17 cellular contexts compared by ENCODE assay signal in genomic region chr17:77155125-77155524, GRCh38. TPM values are rescaled to one million over a fixed set of nuclear protein-coding genes. Genes with fewer than 3 reads are reported as not detected.
DNase-seq lines count a peak whose midpoint lies in the region; ATAC-seq and TF ChIP-seq lines count a peak whose summit lies in the region.
"Had no signal": no experiment of that assay in that cellular context is flagged by ENCODE, and none has a peak within 500 bp of the region (broad histone marks: within the 10 kb centered on the region; RNA-seq: fewer than 3 reads in every experiment).

No MANE protein-coding gene starts in this region.

- H3K27ac ChIP-seq in OCI-LY7 (ENCODE audit: low read depth, low read length, poor library complexity, severe bottlenecking) = peak overlapping the region; percentile 17
- peak overlapping the region; percentile 99 for H3K27ac ChIP-seq in psoas muscle
- H3K27ac ChIP-seq: esophagus squamous epithelium had no signal

- H3K4me2 ChIP-seq in OCI-LY7 (ENCODE audit: low read length) = peak overlapping the region; percentile 65

- no peaks in the 10 kb centered on the region for H3K27me3 ChIP-seq in psoas muscle (ENCODE audit: insufficient read depth in 3 of 3, low read length in 2 of 3)
- H3K27me3 ChIP-seq: esophagus squamous epithelium had no signal

- H3K4me1 ChIP-seq in OCI-LY7 (ENCODE audit: insufficient read depth, low read length, poor library complexity, severe bottlenecking) (peaks cover 78% of the 10 kb centered on the region), psoas muscle (peaks cover 90% of the 10 kb centered on the region)

- no TSS peak for BruUV-seq in OCI-LY7 (replicated peaks; lab: Mats Ljungman, UMichigan)

- H3K4me3 ChIP-seq in OCI-LY7 (ENCODE audit: low read depth, low read length, poor library complexity, severe bottlenecking) (peak overlapping the region; percentile 17), psoas muscle (no peak overlapping the region)
- H3K4me3 ChIP-seq: esophagus squamous epithelium had no signal

- DNase-seq in activated T-cell treated with anti-CD3 and anti-CD28 coated beads, Interleukin-2, amount 50 U/mL, for 24 hours = no peak
- no peak for DNase-seq in activated T-cell treated with anti-CD3 and anti-CD28 coated beads, Interleukin-2, amount 50 U/mL, for 1 hour
- DNase-seq in OCI-LY7 (ENCODE audit: low spot score) (no peak), endothelial cell (ENCODE audit: low spot score) (no peak), psoas muscle (no peak)
- DNase-seq in activated CD8-positive, alpha-beta memory T cell treated with anti-CD3 and anti-CD28 coated beads for 24 hours = no peak
- DNase-seq: ACHN; activated naive CD8-positive, alpha-beta T cell treated with anti-CD3 and anti-CD28 coated beads, Interleukin-2, amount 10 ng/mL, durations not matched to agents 7 days and 5 days; DND-41; esophagus squamous epithelium; NCI-H1694 treated with DMSO at 0.1 percent for 48 hours; nucleus accumbens; Right ventricle myocardium superior; T-helper 1 cell had no signal

- H3K36me3 Mint-ChIP-seq in activated T-cell treated with anti-CD3 and anti-CD28 coated beads, Interleukin-2, amount 50 U/mL, for 24 hours (ENCODE audit: low read depth) = peaks cover 38% of the 10 kb centered on the region
- peaks cover 54% of the 10 kb centered on the region for H3K36me3 Mint-ChIP-seq in endothelial cell (ENCODE audit: low read depth, unreplicated experiment)

- H3K27me3 Mint-ChIP-seq in activated T-cell treated with anti-CD3 and anti-CD28 coated beads, Interleukin-2, amount 50 U/mL, for 24 hours = no peaks in the 10 kb centered on the region
- peaks cover 2% of the 10 kb centered on the region for H3K27me3 Mint-ChIP-seq in endothelial cell (ENCODE audit: unreplicated experiment)
- H3K27me3 Mint-ChIP-seq: activated naive CD8-positive, alpha-beta T cell treated with anti-CD3 and anti-CD28 coated beads, Interleukin-2, amount 10 ng/mL, durations not matched to agents 7 days and 5 days had no signal

- POLR2A ChIA-PET in OCI-LY7 (lab: Charles Lee) = interaction anchor here (0.5 to 1.0 kb wide), 5 partner anchors 13 to 488 kb away, joined by 3 to 4 read pairs (median 3); no protein-coding TSS in a partner anchor

- peaks cover 58% of the 10 kb centered on the region for H3K4me1 Mint-ChIP-seq in activated T-cell treated with anti-CD3 and anti-CD28 coated beads, Interleukin-2, amount 50 U/mL, for 24 hours (ENCODE audit: low read depth)
- H3K4me1 Mint-ChIP-seq in endothelial cell (ENCODE audit: unreplicated experiment) = peaks cover 57% of the 10 kb centered on the region

- WGBS in psoas muscle, 3 donors = 13 to 29% (median 19%) methylated on average over 3 of the region's 3 CpGs

- no peak overlapping the region for H3K4me3 Mint-ChIP-seq in activated T-cell treated with anti-CD3 and anti-CD28 coated beads, Interleukin-2, amount 50 U/mL, for 24 hours
- H3K4me3 Mint-ChIP-seq in endothelial cell (ENCODE audit: unreplicated experiment) = peak overlapping the region; percentile 33
- H3K4me3 Mint-ChIP-seq: activated naive CD8-positive, alpha-beta T cell treated with anti-CD3 and anti-CD28 coated beads, Interleukin-2, amount 10 ng/mL, durations not matched to agents 7 days and 5 days had no signal

- TF ChIP-seq CTCF in OCI-LY7 (conservative IDR thresholded peaks at IDR 0.05; ENCODE audit: low read length) (no peak), endothelial cell (IDR thresholded peaks at IDR 0.05; ENCODE audit: unreplicated experiment) (no peak), psoas muscle (IDR thresholded peaks at IDR 0.05) (no peak)

- no peaks in the 10 kb centered on the region for H3K9me2 ChIP-seq in OCI-LY7 (ENCODE audit: insufficient read depth, low read length)

- ATAC-seq in psoas muscle (no peak), GM18511 (IDR thresholded peaks at IDR 0.05; ENCODE audit: unreplicated experiment) (no peak), HG03097 (IDR thresholded peaks at IDR 0.05; ENCODE audit: low FRiP score, unreplicated experiment) (no peak)
- ATAC-seq: sciatic nerve had no signal

- peak overlapping the region; percentile 70 for H3K27ac Mint-ChIP-seq in activated T-cell treated with anti-CD3 and anti-CD28 coated beads, Interleukin-2, amount 50 U/mL, for 24 hours
- peak overlapping the region; percentile 52 for H3K27ac Mint-ChIP-seq in endothelial cell (ENCODE audit: unreplicated experiment)
- H3K27ac Mint-ChIP-seq: activated naive CD8-positive, alpha-beta T cell treated with anti-CD3 and anti-CD28 coated beads, Interleukin-2, amount 10 ng/mL, durations not matched to agents 7 days and 5 days had no signal

- CTCF ChIA-PET in OCI-LY7 (lab: Charles Lee; ENCODE audit: unreplicated experiment) = no interaction called here

- H3K9me3 ChIP-seq in OCI-LY7 (ENCODE audit: low read length) (0 out of 2 replicates have a peak, but pooled peaks cover 5% of the 10 kb centered on the region), psoas muscle (no peaks in the 10 kb centered on the region)
- H3K9me3 ChIP-seq: esophagus squamous epithelium had no signal

- H3K36me3 ChIP-seq in OCI-LY7 (ENCODE audit: insufficient read depth, low read length) (peaks cover 95% of the 10 kb centered on the region), psoas muscle (ENCODE audit: insufficient read depth in 1 of 2, low read depth in 1 of 2) (peaks cover 0 to 4% of the 10 kb centered on the region in 2 donors)

- H3K79me2 ChIP-seq in OCI-LY7 (ENCODE audit: insufficient read depth, low read depth, low read length) = peaks cover 100% of the 10 kb centered on the region

- intact Hi-C loops in OCI-LY7 (cut with micrococcal nuclease; ENCODE audit: unreplicated experiment) (no loop called here), psoas muscle (cut with DNase I) (no loop called here)

- H3K9me3 Mint-ChIP-seq in activated T-cell treated with anti-CD3 and anti-CD28 coated beads, Interleukin-2, amount 50 U/mL, for 24 hours = no peaks in the 10 kb centered on the region
- H3K9me3 Mint-ChIP-seq in endothelial cell (ENCODE audit: unreplicated experiment) = no peaks in the 10 kb centered on the region
- H3K9me3 Mint-ChIP-seq: activated naive CD8-positive, alpha-beta T cell treated with anti-CD3 and anti-CD28 coated beads, Interleukin-2, amount 10 ng/mL, durations not matched to agents 7 days and 5 days had no signal

- no peak overlapping the region for H2AFZ ChIP-seq in OCI-LY7 (ENCODE audit: low read length)

- peaks cover 43% of the 10 kb centered on the region for H4K20me1 ChIP-seq in OCI-LY7 (ENCODE audit: insufficient read depth, low read length)

RNA-seq across cellular contexts. Expression of gene SEC14L1, which starts 14.4 kb away (rescaled TPM):
- total RNA-seq in OCI-LY7 (2014; rRNA removed; shearing (Covaris generic)) = 123 and 137 TPM in 2 replicates
- total RNA-seq in OCI-LY7 (2022) (227 and 321 TPM in 2 replicates), endothelial cell (ENCODE audit: unreplicated experiment) (315 TPM), psoas muscle (10 to 100 TPM; 68.7 to 98.9 (median 73.0) TPM)
- 10 to 100 TPM; 38.6 to 84.2 (median 43.2) TPM for polyA plus RNA-seq in psoas muscle
